ENCODE assay signal across 10 cellular contexts in the genomic region with DNA sequence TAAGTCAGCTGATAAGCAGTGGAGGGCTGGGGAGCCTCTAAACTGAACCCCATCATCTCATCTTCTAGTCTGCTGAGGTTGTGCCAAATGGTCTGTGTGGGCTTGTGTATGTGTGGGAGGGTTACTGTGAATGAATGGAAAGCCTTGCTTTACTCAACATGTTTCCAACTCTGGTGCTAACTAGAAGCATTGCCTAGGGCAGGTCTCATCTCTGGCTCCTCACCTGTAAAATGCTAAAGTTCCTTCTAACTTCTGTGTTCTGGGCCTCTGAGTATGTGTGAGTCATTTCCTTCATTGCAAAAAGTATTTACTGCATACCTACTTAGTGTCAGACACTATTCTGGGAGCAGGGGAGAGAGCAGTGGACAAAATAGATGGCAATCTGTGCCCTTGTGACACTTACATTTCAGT. TPM values are rescaled to one million over a fixed set of nuclear protein-coding genes. Genes with fewer than 3 reads are reported as not detected.
DNase-seq lines count a peak whose midpoint lies in the region; ATAC-seq and TF ChIP-seq lines count a peak whose summit lies in the region.
"Had no signal": no experiment of that assay in that cellular context is flagged by ENCODE, and none has a peak within 500 bp of the region (broad histone marks: within the 10 kb centered on the region; RNA-seq: fewer than 3 reads in every experiment).

No MANE protein-coding gene starts in this region.

- H2AK5ac ChIP-seq in neuronal stem cell (ENCODE audit: low read depth, low read length) = no peak overlapping the region

- no peak for TF ChIP-seq CTCF in GM12864 (IDR thresholded peaks at IDR 0.05; ENCODE audit: low read depth, low read length, missing control alignments)
- TF ChIP-seq CTCF in Panc1 (IDR thresholded peaks at IDR 0.05) = no peak
- no peak for TF ChIP-seq CTCF in epithelial cell of esophagus (IDR thresholded peaks at IDR 0.05; ENCODE audit: insufficient read depth, low read depth, low read length, missing control alignments)

- no peak overlapping the region for H3K4ac ChIP-seq in neuronal stem cell (ENCODE audit: low read length)

- BruUV-seq in Panc1 (replicated peaks; lab: Mats Ljungman, UMichigan) = TSS peak; percentile 66

- H3K36me3 ChIP-seq in Panc1 (ENCODE audit: control insufficient read depth, insufficient read depth, low read length) (no peaks in the 10 kb centered on the region), neuronal stem cell (replicated peaks in 1 of 2; ENCODE audit: control insufficient read depth in 2 of 2, insufficient read depth in 2 of 2, low read length in 2 of 2) (peaks cover 10 to 34% of the 10 kb centered on the region in 2 donors)
- H3K36me3 ChIP-seq: gastroesophageal sphincter had no signal

- DNase-seq in GM12864 (ENCODE audit: low read depth) (no peak), Panc1 (ENCODE audit: low read depth, low spot score) (no peak), epithelial cell of esophagus (ENCODE audit: low read depth) (peak; percentile 93), neuronal stem cell (ENCODE audit: low spot score) (no peak), substantia nigra (lab: John Stamatoyannopoulos, UW) (no peak), globus pallidus (ENCODE audit: low spot score) (no peak), retina (no peak)
- DNase-seq: NCI-H1930 had no signal

- H3K4me2 ChIP-seq in neuronal stem cell (ENCODE audit: insufficient read depth, low read length, poor library complexity, severe bottlenecking) = peak overlapping the region; percentile 100

- H2BK120ac ChIP-seq in neuronal stem cell (ENCODE audit: low read depth, low read length) = no peak overlapping the region

- CTCF ChIA-PET in Panc1 (lab: Charles Lee) = no interaction called here

- intact Hi-C loops in Panc1 (cut with micrococcal nuclease; ENCODE audit: unreplicated experiment) = no loop called here

- H3K9me3 ChIP-seq in Panc1 (ENCODE audit: control insufficient read depth, insufficient read depth, low read depth, low read length) = no peaks in the 10 kb centered on the region
- peaks cover 4 to 14% of the 10 kb centered on the region in 2 donors for H3K9me3 ChIP-seq in neuronal stem cell (replicated peaks in 1 of 2; ENCODE audit: control insufficient read depth in 2 of 2, insufficient read depth in 1 of 2, low read depth in 1 of 2, low read length in 2 of 2)
- H3K9me3 ChIP-seq: gastroesophageal sphincter had no signal

- H3K14ac ChIP-seq in neuronal stem cell (ENCODE audit: low read length) = no peak overlapping the region

- no peak overlapping the region for H4K91ac ChIP-seq in neuronal stem cell (ENCODE audit: low read depth, low read length, poor library complexity)

- H2BK12ac ChIP-seq in neuronal stem cell (ENCODE audit: low read length) = no peak overlapping the region

- no peaks in the 10 kb centered on the region; the same call in 1 of the 2 replicates for H3K4me1 ChIP-seq in Panc1 (ENCODE audit: control insufficient read depth, insufficient read depth, low read length)
- peaks cover 23 to 25% of the 10 kb centered on the region in 2 donors for H3K4me1 ChIP-seq in neuronal stem cell (ENCODE audit: control insufficient read depth in 2 of 2, insufficient read depth in 1 of 2, low read depth in 1 of 2, low read length in 2 of 2)

- no peak overlapping the region for H2BK5ac ChIP-seq in neuronal stem cell (ENCODE audit: low read length)

- H3K27ac ChIP-seq in Panc1 (ENCODE audit: low read length) (peak overlapping the region; percentile 54; the same call in 1 of the 2 replicates), neuronal stem cell (replicated peaks; ENCODE audit: low read length) (no peak overlapping the region), substantia nigra (ENCODE audit: low read depth, low read length, poor library complexity, severe bottlenecking) (no peak overlapping the region)
- H3K27ac ChIP-seq: gastroesophageal sphincter had no signal

- no peak overlapping the region for H3K23ac ChIP-seq in neuronal stem cell (ENCODE audit: low read depth, low read length, poor library complexity)

- H3K4me3 ChIP-seq in GM12864 (ENCODE audit: low read depth, low read length) (peak overlapping the region; percentile 30), Panc1 (ENCODE audit: low read depth in 2 of 2, low read length in 2 of 2) (peak overlapping the region; percentile 50 to 84), epithelial cell of esophagus (ENCODE audit: low read length) (peak overlapping the region; percentile 49), neuronal stem cell (ENCODE audit: low read length in 2 of 2) (peak overlapping the region; percentile 64 to 79)

- in situ Hi-C loops in Panc1 (cut with HindIII; ENCODE audit: low pct_unique_long_range_greater_than_20kb, low sequenced_read_pairs) = no loop called here

- no peak overlapping the region for H3K18ac ChIP-seq in neuronal stem cell (ENCODE audit: low read length)

- peaks cover 2% of the 10 kb centered on the region for H3K79me1 ChIP-seq in neuronal stem cell (ENCODE audit: low read depth, low read length)

- H2BK15ac ChIP-seq in neuronal stem cell (ENCODE audit: low read length) = no peak overlapping the region

- no peak overlapping the region for H3K9ac ChIP-seq in neuronal stem cell (ENCODE audit: low read depth, low read length, poor library complexity)

- ATAC-seq in Panc1 = no peak
- no peak for ATAC-seq in HG03469 (IDR thresholded peaks at IDR 0.05; ENCODE audit: unreplicated experiment)
- ATAC-seq: gastroesophageal sphincter had no signal

- H2AFZ ChIP-seq in neuronal stem cell (ENCODE audit: low read length) = no peak overlapping the region

- POLR2A ChIA-PET in Panc1 (lab: Charles Lee) = interaction anchor here (0.5 kb wide), 1 partner anchor 1160 kb away, joined by 5 read pairs; no protein-coding TSS in a partner anchor

- H4K8ac ChIP-seq in neuronal stem cell (ENCODE audit: low read depth, low read length) = no peak overlapping the region

- no peaks in the 10 kb centered on the region for H3K27me3 ChIP-seq in Panc1 (ENCODE audit: control insufficient read depth, insufficient read depth, low read length)
- no peaks in the 10 kb centered on the region for H3K27me3 ChIP-seq in neuronal stem cell (ENCODE audit: control insufficient read depth in 3 of 3, insufficient read depth in 3 of 3, low read depth in 1 of 3, low read length in 3 of 3)

RNA-seq across cellular contexts. Expression of a gene that starts 1.3 kb away (rescaled TPM):
- total RNA-seq in Panc1 (2021; ENCODE audit: unreplicated experiment) = 92.0 TPM
- 28.2 TPM for polyA plus RNA-seq in Panc1 (2012; ENCODE audit: insufficient read length)
- 22.9 TPM for polyA plus RNA-seq in neuronal stem cell (2013, experiment 1 of 2)
- polyA plus RNA-seq in neuronal stem cell (2013, experiment 2 of 2) = 23.3 TPM
